43 cellular contexts compared by ENCODE assay signal in the genomic region with DNA sequence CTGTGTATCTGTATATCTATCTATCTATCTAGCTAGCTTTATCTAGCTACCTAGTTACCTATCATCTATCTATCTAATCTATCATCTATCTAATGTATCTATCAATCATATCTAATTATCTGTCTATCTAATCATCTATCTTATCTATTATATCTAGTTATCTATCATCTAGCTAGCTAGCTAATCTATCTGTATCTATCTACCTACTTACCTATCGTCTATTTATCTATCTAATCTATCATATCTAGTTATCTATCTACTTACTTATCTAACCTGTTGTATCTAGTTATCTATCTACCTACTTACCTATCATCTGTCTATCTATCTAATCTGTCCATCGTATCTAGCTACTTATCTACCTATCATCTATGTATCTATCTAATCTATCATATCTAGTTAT. TPM values are rescaled to one million over a fixed set of nuclear protein-coding genes. Genes with fewer than 3 reads are reported as not detected.
"Had no signal": no experiment of that assay in that cellular context is flagged by ENCODE, and none has a peak within 500 bp of the region (broad histone marks: within the 10 kb centered on the region; RNA-seq: fewer than 3 reads in every experiment).

No MANE protein-coding gene starts in this region.

- H3K4me3 ChIP-seq: adrenal gland, ascending aorta, body of pancreas, breast epithelium, cardiac muscle cell had no signal

- H3K4me1 ChIP-seq: adrenal gland, ascending aorta, body of pancreas, breast epithelium had no signal

- H3K4me3 Mint-ChIP-seq: activated naive CD4-positive, alpha-beta T cell treated with anti-CD3 and anti-CD28 coated beads for 36 hours; activated naive CD4-positive, alpha-beta T cell treated with anti-CD3 and anti-CD28 coated beads, Interleukin-2, amount 10 ng/mL, durations not matched to agents 7 days and 5 days; activated naive CD4-positive, alpha-beta T cell treated with anti-CD3 and anti-CD28 coated beads, Interleukin-2, amount 50 U/mL, for 24 hours; activated naive CD8-positive, alpha-beta T cell; activated naive CD8-positive, alpha-beta T cell treated with anti-CD3 and anti-CD28 coated beads for 36 hours; activated naive CD8-positive, alpha-beta T cell treated with anti-CD3 and anti-CD28 coated beads, Interleukin-2, amount 10 ng/mL, durations not matched to agents 7 days and 5 days; activated naive CD8-positive, alpha-beta T cell treated with anti-CD3 and anti-CD28 coated beads, Interleukin-2, amount 50 U/mL, for 24 hours; activated T-cell treated with anti-CD3 and anti-CD28 coated beads, Interleukin-2, amount 50 U/mL, for 24 hours; activated T-cell treated with anti-CD3 and anti-CD28 coated beads, Interleukin-2, amount 50 U/mL, for 4 hours; activated T-cell treated with anti-CD3 and anti-CD28 coated beads, Interleukin-2, amount 50 U/mL, for 72 hours; activated T-helper 1 cell treated with anti-CD3 and anti-CD28 coated beads, Interleukin-12 subunit alpha, Interleukin-12 subunit beta, Interleukin-2, Interleukin-4 antibody, amounts not matched to agents 30 ng/mL and 10 ng/mL and 1 ng/mL, durations not matched to agents 14 hours and 24 hours and 36 hours; activated T-helper 17 cell treated with anti-CD3 and anti-CD28 coated beads, Interleukin-2, amount 50 U/mL, for 72 hours; brain; central memory CD8-positive, alpha-beta T cell had no signal

- DNase-seq: activated effector memory CD4-positive, alpha-beta T cell treated with anti-CD3 and anti-CD28 coated beads, Interleukin-2, amount 50 U/mL, for 16 hours; activated effector memory CD4-positive, alpha-beta T cell treated with Interleukin-2 at 50 U/mL for 16 hours; activated gamma-delta T cell; activated gamma-delta T cell treated with Interleukin-2 at 50 U/mL for 16 hours; activated naive CD4-positive, alpha-beta T cell; activated naive CD4-positive, alpha-beta T cell treated with anti-CD3 and anti-CD28 coated beads for 36 hours; activated naive CD4-positive, alpha-beta T cell treated with anti-CD3 and anti-CD28 coated beads, Interleukin-2, amount 10 ng/mL, durations not matched to agents 7 days and 5 days; activated naive CD4-positive, alpha-beta T cell treated with anti-CD3 and anti-CD28 coated beads, Interleukin-2, amount 50 U/mL, for 16 hours; activated naive CD4-positive, alpha-beta T cell treated with Interleukin-2 at 50 U/mL for 16 hours; activated naive CD8-positive, alpha-beta T cell treated with anti-CD3 and anti-CD28 coated beads for 36 hours; activated naive CD8-positive, alpha-beta T cell treated with anti-CD3 and anti-CD28 coated beads, Interleukin-2, amount 10 ng/mL, durations not matched to agents 7 days and 5 days; activated naive CD8-positive, alpha-beta T cell treated with anti-CD3 and anti-CD28 coated beads, Interleukin-2, amount 50 U/mL, for 24 hours; activated T-cell treated with anti-CD3 and anti-CD28 coated beads, Interleukin-2, amount 50 U/mL, for 1 hour; activated T-cell treated with anti-CD3 and anti-CD28 coated beads, Interleukin-2, amount 50 U/mL, for 24 hours; activated T-cell treated with anti-CD3 and anti-CD28 coated beads, Interleukin-2, amount 50 U/mL, for 4 hours; activated T-cell treated with anti-CD3 and anti-CD28 coated beads, Interleukin-2, amount 50 U/mL, for 48 hours; activated T-cell treated with anti-CD3 and anti-CD28 coated beads, Interleukin-2, amount 50 U/mL, for 72 hours; adrenal gland; amniotic stem cell; amygdala; anterior cingulate cortex; aorta; body of pancreas; brain microvascular endothelial cell; central memory CD4-positive, alpha-beta T cell; cerebellar nuclear complex had no signal

- ATAC-seq: activated naive CD4-positive, alpha-beta T cell treated with anti-CD3 and anti-CD28 coated beads, Interleukin-2, amount 50 U/mL, for 72 hours; activated naive CD8-positive, alpha-beta T cell treated with anti-CD3 and anti-CD28 coated beads, Interleukin-2, amount 50 U/mL, for 24 hours; activated T-cell treated with anti-CD3 and anti-CD28 coated beads, Interleukin-2, amount 50 U/mL, for 4 hours; activated T-cell treated with anti-CD3 and anti-CD28 coated beads, Interleukin-2, amount 50 U/mL, for 72 hours; activated T-helper 17 cell treated with anti-CD3 and anti-CD28 coated beads, Interleukin-2, amount 50 U/mL, for 72 hours; body of pancreas had no signal

- H3K27ac Mint-ChIP-seq: activated naive CD4-positive, alpha-beta T cell treated with anti-CD3 and anti-CD28 coated beads for 36 hours; activated naive CD4-positive, alpha-beta T cell treated with anti-CD3 and anti-CD28 coated beads, Interleukin-2, amount 10 ng/mL, durations not matched to agents 7 days and 5 days; activated naive CD4-positive, alpha-beta T cell treated with anti-CD3 and anti-CD28 coated beads, Interleukin-2, amount 50 U/mL, for 24 hours; activated naive CD4-positive, alpha-beta T cell treated with anti-CD3 and anti-CD28 coated beads, Interleukin-2, amount 50 U/mL, for 72 hours; activated naive CD8-positive, alpha-beta T cell; activated naive CD8-positive, alpha-beta T cell treated with anti-CD3 and anti-CD28 coated beads for 36 hours; activated naive CD8-positive, alpha-beta T cell treated with anti-CD3 and anti-CD28 coated beads, Interleukin-2, amount 10 ng/mL, durations not matched to agents 7 days and 5 days; activated naive CD8-positive, alpha-beta T cell treated with anti-CD3 and anti-CD28 coated beads, Interleukin-2, amount 50 U/mL, for 24 hours; activated T-cell treated with anti-CD3 and anti-CD28 coated beads, Interleukin-2, amount 50 U/mL, for 24 hours; activated T-cell treated with anti-CD3 and anti-CD28 coated beads, Interleukin-2, amount 50 U/mL, for 72 hours; activated T-helper 1 cell treated with anti-CD3 and anti-CD28 coated beads, Interleukin-12 subunit alpha, Interleukin-12 subunit beta, Interleukin-2, Interleukin-4 antibody, amounts not matched to agents 30 ng/mL and 10 ng/mL and 1 ng/mL, durations not matched to agents 14 hours and 24 hours and 36 hours; activated T-helper 17 cell treated with anti-CD3 and anti-CD28 coated beads, Interleukin-2, amount 50 U/mL, for 72 hours; activated T-helper 2 cell treated with anti-CD3 and anti-CD28 coated beads, Interferon-gamma antibody, Interleukin-2, Interleukin-4, amounts not matched to agents 10 μg/mL and 5 μg/mL and 100 μg/mL, durations not matched to agents 14 hours and 24 hours and 36 hours; brain had no signal

- H3K4me1 Mint-ChIP-seq: activated naive CD4-positive, alpha-beta T cell treated with anti-CD3 and anti-CD28 coated beads, Interleukin-2, amount 10 ng/mL, durations not matched to agents 7 days and 5 days; activated naive CD4-positive, alpha-beta T cell treated with anti-CD3 and anti-CD28 coated beads, Interleukin-2, amount 50 U/mL, for 24 hours; activated naive CD8-positive, alpha-beta T cell treated with anti-CD3 and anti-CD28 coated beads for 36 hours; activated naive CD8-positive, alpha-beta T cell treated with anti-CD3 and anti-CD28 coated beads, Interleukin-2, amount 10 ng/mL, durations not matched to agents 7 days and 5 days; activated naive CD8-positive, alpha-beta T cell treated with anti-CD3 and anti-CD28 coated beads, Interleukin-2, amount 50 U/mL, for 24 hours; activated T-helper 17 cell treated with anti-CD3 and anti-CD28 coated beads, Interleukin-2, amount 50 U/mL, for 72 hours; brain; central memory CD8-positive, alpha-beta T cell had no signal

- H3K9me3 Mint-ChIP-seq: activated naive CD4-positive, alpha-beta T cell treated with anti-CD3 and anti-CD28 coated beads for 36 hours; activated naive CD4-positive, alpha-beta T cell treated with anti-CD3 and anti-CD28 coated beads, Interleukin-2, amount 10 ng/mL, durations not matched to agents 7 days and 5 days; activated naive CD4-positive, alpha-beta T cell treated with anti-CD3 and anti-CD28 coated beads, Interleukin-2, amount 50 U/mL, for 24 hours; activated naive CD8-positive, alpha-beta T cell treated with anti-CD3 and anti-CD28 coated beads for 36 hours; activated naive CD8-positive, alpha-beta T cell treated with anti-CD3 and anti-CD28 coated beads, Interleukin-2, amount 10 ng/mL, durations not matched to agents 7 days and 5 days; activated naive CD8-positive, alpha-beta T cell treated with anti-CD3 and anti-CD28 coated beads, Interleukin-2, amount 50 U/mL, for 24 hours; activated T-cell treated with anti-CD3 and anti-CD28 coated beads, Interleukin-2, amount 50 U/mL, for 24 hours; activated T-helper 1 cell treated with anti-CD3 and anti-CD28 coated beads, Interleukin-12 subunit alpha, Interleukin-12 subunit beta, Interleukin-2, Interleukin-4 antibody, amounts not matched to agents 30 ng/mL and 10 ng/mL and 1 ng/mL, durations not matched to agents 14 hours and 24 hours and 36 hours; activated T-helper 17 cell treated with anti-CD3 and anti-CD28 coated beads, Interleukin-2, amount 50 U/mL, for 72 hours; activated T-helper 2 cell treated with anti-CD3 and anti-CD28 coated beads, Interferon-gamma antibody, Interleukin-2, Interleukin-4, amounts not matched to agents 10 μg/mL and 5 μg/mL and 100 μg/mL, durations not matched to agents 14 hours and 24 hours and 36 hours; central memory CD8-positive, alpha-beta T cell had no signal

- H3K27me3 ChIP-seq: adrenal gland, ascending aorta, body of pancreas, brain microvascular endothelial cell, cardiac muscle cell had no signal

- FAIRE-seq: astrocyte, bronchial epithelial cell had no signal

- H3K36me3 ChIP-seq: adrenal gland, ascending aorta, brain microvascular endothelial cell, breast epithelium, cardiac muscle cell had no signal

- H3K9me3 ChIP-seq: adrenal gland, ascending aorta, body of pancreas had no signal

- H3K36me3 Mint-ChIP-seq: activated naive CD4-positive, alpha-beta T cell treated with anti-CD3 and anti-CD28 coated beads, Interleukin-2, amount 10 ng/mL, durations not matched to agents 7 days and 5 days; activated naive CD4-positive, alpha-beta T cell treated with anti-CD3 and anti-CD28 coated beads, Interleukin-2, amount 50 U/mL, for 24 hours; activated naive CD4-positive, alpha-beta T cell treated with anti-CD3 and anti-CD28 coated beads, Interleukin-2, amount 50 U/mL, for 72 hours; activated naive CD8-positive, alpha-beta T cell; activated naive CD8-positive, alpha-beta T cell treated with anti-CD3 and anti-CD28 coated beads for 36 hours; activated naive CD8-positive, alpha-beta T cell treated with anti-CD3 and anti-CD28 coated beads, Interleukin-2, amount 10 ng/mL, durations not matched to agents 7 days and 5 days; brain had no signal

- H3K27ac ChIP-seq: adrenal gland, ascending aorta, body of pancreas, brain microvascular endothelial cell, breast epithelium, cardiac muscle cell had no signal

RNA-seq across cellular contexts. Expression of a gene that starts 17.9 kb away (rescaled TPM):
- total RNA-seq: activated naive CD4-positive, alpha-beta T cell treated with anti-CD3 and anti-CD28 coated beads for 36 hours; activated naive CD4-positive, alpha-beta T cell treated with anti-CD3 and anti-CD28 coated beads, Interleukin-2, amount 50 U/mL, for 72 hours; activated naive CD8-positive, alpha-beta T cell treated with anti-CD3 and anti-CD28 coated beads for 36 hours; activated naive CD8-positive, alpha-beta T cell treated with anti-CD3 and anti-CD28 coated beads, Interleukin-2, amount 10 ng/mL, durations not matched to agents 7 days and 5 days; activated T-cell treated with anti-CD3 and anti-CD28 coated beads, Interleukin-2, amount 50 U/mL, for 4 hours; activated T-cell treated with anti-CD3 and anti-CD28 coated beads, Interleukin-2, amount 50 U/mL, for 72 hours; activated T-helper 1 cell treated with anti-CD3 and anti-CD28 coated beads, Interleukin-12 subunit alpha, Interleukin-12 subunit beta, Interleukin-2, Interleukin-4 antibody, amounts not matched to agents 30 ng/mL and 10 ng/mL and 1 ng/mL, durations not matched to agents 14 hours and 24 hours and 36 hours; activated T-helper 17 cell treated with anti-CD3 and anti-CD28 coated beads, Interleukin-2, amount 50 U/mL, for 72 hours; activated T-helper 2 cell treated with anti-CD3 and anti-CD28 coated beads, Interferon-gamma antibody, Interleukin-2, Interleukin-4, amounts not matched to agents 10 μg/mL and 5 μg/mL and 100 μg/mL, durations not matched to agents 14 hours and 24 hours and 36 hours; aorta; ascending aorta; body of pancreas; breast epithelium; bronchial epithelial cell; cardiac muscle cell; cardiac septum; cerebellum; chondrocyte had no signal
- polyA plus RNA-seq: adrenal gland, aorta, cardiac muscle cell had no signal

RNA-seq across cellular contexts. Expression of a gene that starts 35.4 kb away (rescaled TPM):
- total RNA-seq: activated naive CD4-positive, alpha-beta T cell treated with anti-CD3 and anti-CD28 coated beads for 36 hours; activated naive CD4-positive, alpha-beta T cell treated with anti-CD3 and anti-CD28 coated beads, Interleukin-2, amount 50 U/mL, for 72 hours; activated naive CD8-positive, alpha-beta T cell treated with anti-CD3 and anti-CD28 coated beads for 36 hours; activated naive CD8-positive, alpha-beta T cell treated with anti-CD3 and anti-CD28 coated beads, Interleukin-2, amount 10 ng/mL, durations not matched to agents 7 days and 5 days; activated T-cell treated with anti-CD3 and anti-CD28 coated beads, Interleukin-2, amount 50 U/mL, for 4 hours; activated T-cell treated with anti-CD3 and anti-CD28 coated beads, Interleukin-2, amount 50 U/mL, for 72 hours; activated T-helper 1 cell treated with anti-CD3 and anti-CD28 coated beads, Interleukin-12 subunit alpha, Interleukin-12 subunit beta, Interleukin-2, Interleukin-4 antibody, amounts not matched to agents 30 ng/mL and 10 ng/mL and 1 ng/mL, durations not matched to agents 14 hours and 24 hours and 36 hours; activated T-helper 17 cell treated with anti-CD3 and anti-CD28 coated beads, Interleukin-2, amount 50 U/mL, for 72 hours; activated T-helper 2 cell treated with anti-CD3 and anti-CD28 coated beads, Interferon-gamma antibody, Interleukin-2, Interleukin-4, amounts not matched to agents 10 μg/mL and 5 μg/mL and 100 μg/mL, durations not matched to agents 14 hours and 24 hours and 36 hours; adrenal gland; aorta; ascending aorta; astrocyte; body of pancreas; breast epithelium; bronchial epithelial cell; cardiac muscle cell; cardiac septum; cerebellum; chondrocyte had no signal
- polyA plus RNA-seq: adipose tissue, adrenal gland, aorta, cardiac muscle cell had no signal

RNA-seq across cellular contexts. Expression of a gene that starts 54.3 kb away (rescaled TPM):
- total RNA-seq: activated naive CD4-positive, alpha-beta T cell treated with anti-CD3 and anti-CD28 coated beads for 36 hours; activated naive CD4-positive, alpha-beta T cell treated with anti-CD3 and anti-CD28 coated beads, Interleukin-2, amount 50 U/mL, for 72 hours; activated naive CD8-positive, alpha-beta T cell treated with anti-CD3 and anti-CD28 coated beads for 36 hours; activated naive CD8-positive, alpha-beta T cell treated with anti-CD3 and anti-CD28 coated beads, Interleukin-2, amount 10 ng/mL, durations not matched to agents 7 days and 5 days; activated T-cell treated with anti-CD3 and anti-CD28 coated beads, Interleukin-2, amount 50 U/mL, for 4 hours; activated T-cell treated with anti-CD3 and anti-CD28 coated beads, Interleukin-2, amount 50 U/mL, for 72 hours; activated T-helper 1 cell treated with anti-CD3 and anti-CD28 coated beads, Interleukin-12 subunit alpha, Interleukin-12 subunit beta, Interleukin-2, Interleukin-4 antibody, amounts not matched to agents 30 ng/mL and 10 ng/mL and 1 ng/mL, durations not matched to agents 14 hours and 24 hours and 36 hours; activated T-helper 17 cell treated with anti-CD3 and anti-CD28 coated beads, Interleukin-2, amount 50 U/mL, for 72 hours; activated T-helper 2 cell treated with anti-CD3 and anti-CD28 coated beads, Interferon-gamma antibody, Interleukin-2, Interleukin-4, amounts not matched to agents 10 μg/mL and 5 μg/mL and 100 μg/mL, durations not matched to agents 14 hours and 24 hours and 36 hours; adrenal gland; aorta; ascending aorta; body of pancreas; breast epithelium; cardiac septum; cerebellum; chondrocyte had no signal
- polyA plus RNA-seq: adipose tissue, adrenal gland had no signal

RNA-seq across cellular contexts. Expression of a gene that starts 54.8 kb away (rescaled TPM):
- total RNA-seq: activated T-helper 1 cell treated with anti-CD3 and anti-CD28 coated beads, Interleukin-12 subunit alpha, Interleukin-12 subunit beta, Interleukin-2, Interleukin-4 antibody, amounts not matched to agents 30 ng/mL and 10 ng/mL and 1 ng/mL, durations not matched to agents 14 hours and 24 hours and 36 hours; cardiac muscle cell had no signal
